ENCODE assay signal across 18 cellular contexts in genomic region chr2:136214801-136215200, GRCh38.
DNase-seq lines count a peak whose midpoint lies in the region; ATAC-seq and TF ChIP-seq lines count a peak whose summit lies in the region.
"Had no signal": no experiment of that assay in that cellular context is flagged by ENCODE, and none has a peak within 500 bp of the region (broad histone marks: within the 10 kb centered on the region; RNA-seq: fewer than 3 reads in every experiment).

No MANE protein-coding gene starts in this region.

- H3K27me3 ChIP-seq in adrenal gland (no peaks in the 10 kb centered on the region), SJCRH30 (no peaks in the 10 kb centered on the region)
- H3K27me3 ChIP-seq: BE2C, SJSA1 had no signal

- H3K27ac ChIP-seq in adrenal gland (peak overlapping the region in 4 of 5 donors; percentile 22 to 88 (median 68)), SJCRH30 (no peak overlapping the region)
- H3K27ac ChIP-seq: 22Rv1, RWPE1, SJSA1 had no signal

- WGBS in adrenal gland, 4 donors: 56 to 70% (median 58%) methylated on average over 2 of the region's 2 CpGs

- H3K27me3 Mint-ChIP-seq in natural killer cell (ENCODE audit: low read depth in 2 of 2): peaks cover 6 to 26% of the 10 kb centered on the region in 2 donors
- H3K27me3 Mint-ChIP-seq in natural killer cell treated with Interleukin-12 subunit alpha and Interleukin-12 subunit beta and Interleukin-15 and Interleukin-18, amount 100 ng/mL, for 72 hours: peaks cover 0 to 6% of the 10 kb centered on the region in 2 donors
- H3K27me3 Mint-ChIP-seq in naive thymus-derived CD8-positive, alpha-beta T cell: no peaks in the 10 kb centered on the region

- H3K4me3 ChIP-seq in adrenal gland: no peak overlapping the region
- H3K4me3 ChIP-seq in SJCRH30: no peak overlapping the region
- H3K4me3 ChIP-seq: SJSA1 had no signal

- no peak for DNase-seq in natural killer cell
- no peak for DNase-seq in natural killer cell treated with Interleukin-12 subunit alpha and Interleukin-12 subunit beta and Interleukin-15 and Interleukin-18, amount 100 ng/mL, for 72 hours (ENCODE audit: low spot score)
- DNase-seq in adrenal gland: no peak
- DNase-seq in naive thymus-derived CD8-positive, alpha-beta T cell: no peak
- no peak for DNase-seq in stimulated activated CD4-positive, alpha-beta T cell treated with anti-CD3 and anti-CD28 coated beads, Interleukin-12 subunit alpha, Interleukin-12 subunit beta, amount 100 ng/mL, for 4 hours
- DNase-seq in SJCRH30: no peak
- DNase-seq: BE2C; DMS 273 treated with DMSO at 0.1 percent for 48 hours; H7; NCI-H187 treated with DMSO at 0.1 percent for 48 hours; NCI-H446; NCI-H69; NK-92 treated with Interleukin-12 subunit alpha and Interleukin-12 subunit beta, amount 100 ng/mL, for 24 hours had no signal

- no peaks in the 10 kb centered on the region for H3K36me3 Mint-ChIP-seq in natural killer cell
- H3K36me3 Mint-ChIP-seq in natural killer cell treated with Interleukin-12 subunit alpha and Interleukin-12 subunit beta and Interleukin-15 and Interleukin-18, amount 100 ng/mL, for 72 hours: no peaks in the 10 kb centered on the region
- peaks cover 0 to 9% (median 8%) of the 10 kb centered on the region in 3 donors for H3K36me3 Mint-ChIP-seq in naive thymus-derived CD8-positive, alpha-beta T cell

- intact Hi-C loops in natural killer cell (cut with micrococcal nuclease): loop anchor here (5.0 kb wide), 2 partner anchors 78 to 98 kb away; partner anchors contain the start of gene CXCR4
- intact Hi-C loops in adrenal gland (cut with DNase I): no loop called here

- POLR2A ChIA-PET in naive thymus-derived CD8-positive, alpha-beta T cell (lab: Charles Lee): no interaction called here

- H3K9me3 ChIP-seq in adrenal gland (replicated peaks in 1 of 3): no peaks in the 10 kb centered on the region
- no peaks in the 10 kb centered on the region for H3K9me3 ChIP-seq in SJCRH30 (replicated peaks)
- H3K9me3 ChIP-seq: BE2C, SJSA1 had no signal

- H3K27ac Mint-ChIP-seq in natural killer cell: peak overlapping the region; percentile 1 to 83
- peak overlapping the region in 1 of 2 donors; percentile 41 for H3K27ac Mint-ChIP-seq in natural killer cell treated with Interleukin-12 subunit alpha and Interleukin-12 subunit beta and Interleukin-15 and Interleukin-18, amount 100 ng/mL, for 72 hours
- H3K27ac Mint-ChIP-seq in naive thymus-derived CD8-positive, alpha-beta T cell: peak overlapping the region in 6 of 10 donors; percentile 0 to 95 (median 34)

- TF ChIP-seq POLR2A in adrenal gland (IDR thresholded peaks at IDR 0.05): no peak

- no peak overlapping the region for H3K4me3 Mint-ChIP-seq in natural killer cell
- H3K4me3 Mint-ChIP-seq in natural killer cell treated with Interleukin-12 subunit alpha and Interleukin-12 subunit beta and Interleukin-15 and Interleukin-18, amount 100 ng/mL, for 72 hours: no peak overlapping the region
- no peak overlapping the region for H3K4me3 Mint-ChIP-seq in naive thymus-derived CD8-positive, alpha-beta T cell

- H3K36me3 ChIP-seq in adrenal gland (replicated peaks in 1 of 2) (no peaks in the 10 kb centered on the region), SJCRH30 (no peaks in the 10 kb centered on the region)
- H3K36me3 ChIP-seq: BE2C, SJSA1 had no signal

- no peaks in the 10 kb centered on the region for H3K9me3 Mint-ChIP-seq in natural killer cell
- H3K9me3 Mint-ChIP-seq in natural killer cell treated with Interleukin-12 subunit alpha and Interleukin-12 subunit beta and Interleukin-15 and Interleukin-18, amount 100 ng/mL, for 72 hours: peaks cover 4% of the 10 kb centered on the region
- peaks cover 4 to 11% (median 7%) of the 10 kb centered on the region in 9 donors for H3K9me3 Mint-ChIP-seq in naive thymus-derived CD8-positive, alpha-beta T cell

- peaks cover 11 to 24% of the 10 kb centered on the region in 2 donors for H3K4me1 ChIP-seq in adrenal gland (replicated peaks in 1 of 2)
- H3K4me1 ChIP-seq in SJCRH30: peaks cover 2% of the 10 kb centered on the region; the same call in 1 of the 2 replicates
- H3K4me1 ChIP-seq: BE2C had no signal

- H3K4me1 Mint-ChIP-seq in natural killer cell: peaks cover 31 to 40% of the 10 kb centered on the region in 2 donors
- H3K4me1 Mint-ChIP-seq in natural killer cell treated with Interleukin-12 subunit alpha and Interleukin-12 subunit beta and Interleukin-15 and Interleukin-18, amount 100 ng/mL, for 72 hours (ENCODE audit: low read depth in 2 of 2): peaks cover 29 to 42% of the 10 kb centered on the region in 2 donors
- peaks cover 28 to 76% (median 50%) of the 10 kb centered on the region in 4 donors for H3K4me1 Mint-ChIP-seq in naive thymus-derived CD8-positive, alpha-beta T cell

- ATAC-seq in natural killer cell (peak in 1 of 3 donors; percentile 2), HG03439 (IDR thresholded peaks at IDR 0.05; ENCODE audit: unreplicated experiment) (no peak), GM18873 (IDR thresholded peaks at IDR 0.05; ENCODE audit: low FRiP score, unreplicated experiment) (no peak)
- ATAC-seq in natural killer cell treated with Interleukin-12 subunit alpha and Interleukin-12 subunit beta and Interleukin-15 and Interleukin-18, amount 100 ng/mL, for 72 hours: no peak
- no peak for ATAC-seq in naive thymus-derived CD8-positive, alpha-beta T cell

- TF ChIP-seq CTCF in natural killer cell (IDR thresholded peaks at IDR 0.05): no peak
- TF ChIP-seq CTCF in adrenal gland (IDR thresholded peaks at IDR 0.05): no peak
